8 cellular contexts compared by ENCODE assay signal in genomic region chr5:151080620-151081425, GRCh38. TPM values are rescaled to one million over a fixed set of nuclear protein-coding genes. Genes with fewer than 3 reads are reported as not detected.
A peak's percentile ranks its signal among the peaks of the same experiment; 100 is the strongest.
DNase-seq lines count a peak whose midpoint lies in the region; ATAC-seq, FAIRE-seq and TF ChIP-seq lines count a peak whose summit lies in the region.

Gene TNIP1 (minus strand): TSS chr5:151081034. CDS start chr5:151065095, 15,939 bp downstream.

- H2AFZ ChIP-seq in HepG2 (ENCODE audit: low read length): peak within 1 kb of the TSS; percentile 68

- H3K36me3 Mint-ChIP-seq in dendritic cell treated with granulocyte-macrophage colony-stimulating factor and Interleukin-4, amounts not matched to agents 40 ng/mL and 50 ng/mL, for 4 days (ENCODE audit: low read depth): peaks cover 47% of the 10 kb centered on the region

- no peaks in the 10 kb centered on the region for H3K9me3 Mint-ChIP-seq in dendritic cell treated with granulocyte-macrophage colony-stimulating factor and Interleukin-4, amounts not matched to agents 40 ng/mL and 50 ng/mL, for 4 days

- peak; percentile 38 to 68; a peak in 3 of 4 replicates for TF ChIP-seq POLR2A in HepG2 (IDR thresholded peaks at IDR 0.05; ENCODE audit: insufficient read depth in 1 of 2, low read depth in 2 of 2, low read length in 2 of 2)

- TF ChIP-seq EP300 in HepG2 (IDR thresholded peaks at IDR 0.05; ENCODE audit: low read depth in 2 of 2, low read length in 2 of 2): no peak
- TF ChIP-seq EP300 in HepG2 (CRISPR knock-in tag; IDR thresholded peaks at IDR 0.05; ENCODE audit: borderline replicate concordance): no peak

- H3K27me3 Mint-ChIP-seq in dendritic cell treated with granulocyte-macrophage colony-stimulating factor and Interleukin-4, amounts not matched to agents 40 ng/mL and 50 ng/mL, for 4 days: no peaks in the 10 kb centered on the region

- H3K4me2 ChIP-seq in BLaER1 treated with 17β-estradiol and CSF1 and Interleukin-3, amounts not matched to agents 10 nM and 100 nM: peak within 1 kb of the TSS; percentile 87 to 97 (median 95)
- H3K4me2 ChIP-seq in HepG2 (ENCODE audit: low read depth, low read length): peak within 1 kb of the TSS; percentile 96

- in situ Hi-C loops in HepG2 (cut with HindIII; ENCODE audit: extremely low pct_ligation_motif_present, low pct_unique_long_range_greater_than_20kb): no loop called here

- peak within 1 kb of the TSS; percentile 95 for H3K27ac Mint-ChIP-seq in dendritic cell treated with granulocyte-macrophage colony-stimulating factor and Interleukin-4, amounts not matched to agents 40 ng/mL and 50 ng/mL, for 4 days

- peaks cover 33 to 47% (median 42%) of the 10 kb centered on the region in 11 experiments; a peak in 21 of 22 replicates for H4K20me1 ChIP-seq in BLaER1 treated with 17β-estradiol and CSF1 and Interleukin-3, amounts not matched to agents 10 nM and 100 nM
- H4K20me1 ChIP-seq in HepG2 (ENCODE audit: insufficient read depth, low read length): peaks cover 19% of the 10 kb centered on the region

- peak within 1 kb of the TSS; percentile 95 to 99 (median 98) for H3K9ac ChIP-seq in BLaER1 treated with 17β-estradiol and CSF1 and Interleukin-3, amounts not matched to agents 10 nM and 100 nM
- peak within 1 kb of the TSS; percentile 96 for H3K9ac ChIP-seq in HepG2 (ENCODE audit: insufficient read depth, low read depth, low read length)

- peaks cover 52% of the 10 kb centered on the region for H3K79me2 ChIP-seq in HepG2 (ENCODE audit: insufficient read depth, low read length)

- H3K4me3 Mint-ChIP-seq in dendritic cell treated with granulocyte-macrophage colony-stimulating factor and Interleukin-4, amounts not matched to agents 40 ng/mL and 50 ng/mL, for 4 days: peak within 1 kb of the TSS; percentile 85

- TF ChIP-seq CTCF in HepG2 (CRISPR knock-in tag; IDR thresholded peaks at IDR 0.05): peak; percentile 18; the same call in 1 of the 2 replicates

- POLR2A ChIA-PET in HepG2 (lab: Yijun Ruan, JAX): interaction anchor here (0.7 to 3.2 kb wide), 10 partner anchors 9 to 690 kb away, joined by 3 to 10 read pairs (median 4); partner anchors contain the start of genes GM2A and GPX3

- peaks cover 18 to 39% (median 35%) of the 10 kb centered on the region in 11 experiments for H3K36me3 ChIP-seq in BLaER1 treated with 17β-estradiol and CSF1 and Interleukin-3, amounts not matched to agents 10 nM and 100 nM
- H3K36me3 ChIP-seq in HepG2 (replicated peaks in 1 of 2; ENCODE audit: control insufficient read depth in 1 of 2, insufficient read depth in 2 of 2, low read length in 2 of 2): peaks cover 0 to 12% of the 10 kb centered on the region in 2 experiments; a peak in 3 of 5 replicates

- intact Hi-C loops in dendritic cell treated with granulocyte-macrophage colony-stimulating factor and Interleukin-4, amounts not matched to agents 40 ng/mL and 50 ng/mL, for 4 days (cut with micrococcal nuclease): no loop called here
- intact Hi-C loops in HepG2 (cut with micrococcal nuclease; ENCODE audit: unreplicated experiment): loop anchor here (1.0 kb wide), 1 partner anchor 34 kb away; no protein-coding TSS in a partner anchor

- peaks cover 56 to 85% (median 74%) of the 10 kb centered on the region in 10 experiments for H3K4me1 ChIP-seq in BLaER1 treated with 17β-estradiol and CSF1 and Interleukin-3, amounts not matched to agents 10 nM and 100 nM
- peaks cover 76% of the 10 kb centered on the region for H3K4me1 ChIP-seq in HepG2 (ENCODE audit: insufficient read depth, low read length)

- no peak for FAIRE-seq in HepG2 (lab: Jason Lieb, UNC)

- peak within 1 kb of the TSS; percentile 95 to 99 (median 98) for H3K27ac ChIP-seq in BLaER1 treated with 17β-estradiol and CSF1 and Interleukin-3, amounts not matched to agents 10 nM and 100 nM
- peak within 1 kb of the TSS; percentile 94 for H3K27ac ChIP-seq in HepG2 (ENCODE audit: extremely low read length, insufficient read depth, low read length)

- peak within 1 kb of the TSS; percentile 79 to 94 (median 90) for H3K4me3 ChIP-seq in BLaER1 treated with 17β-estradiol and CSF1 and Interleukin-3, amounts not matched to agents 10 nM and 100 nM
- H3K4me3 ChIP-seq in HepG2 (replicated peaks in 1 of 3; ENCODE audit: insufficient read depth in 1 of 3, low read depth in 2 of 3, low read length in 3 of 3): peak within 1 kb of the TSS; percentile 89 to 96 (median 92)

- WGBS in HepG2 (ENCODE audit: low lambda C conversion rate): 2% methylated on average over 9 of the region's 84 CpGs

- peak; percentile 83 for ATAC-seq in HG03432 (IDR thresholded peaks at IDR 0.05; ENCODE audit: unreplicated experiment)
- ATAC-seq in HepG2: peak; percentile 94

- TF ChIP-seq RAD21 in HepG2 (CRISPR knock-in tag; IDR thresholded peaks at IDR 0.05): no peak; the same call in 1 of the 2 replicates

- H3K9me3 ChIP-seq in BLaER1 treated with 17β-estradiol and CSF1 and Interleukin-3, amounts not matched to agents 10 nM and 100 nM (replicated peaks in 1 of 11): no peaks in the 10 kb centered on the region
- H3K9me3 ChIP-seq in HepG2 (ENCODE audit: low read length): no peaks in the 10 kb centered on the region

- H3K4me1 Mint-ChIP-seq in dendritic cell treated with granulocyte-macrophage colony-stimulating factor and Interleukin-4, amounts not matched to agents 40 ng/mL and 50 ng/mL, for 4 days (ENCODE audit: low read depth): peaks cover 80% of the 10 kb centered on the region

- BruUV-seq in HepG2 (replicated peaks; lab: Mats Ljungman, UMichigan): no TSS peak

- CTCF ChIA-PET in HepG2 (lab: Yijun Ruan, JAX; ENCODE audit: low intra/inter-chr PET ratio, low total read pairs): no interaction called here

- DNase-seq in GM19238 (ENCODE audit: insufficient read length, low spot score) (peak; percentile 94), NCI-H526 treated with DMSO at 0.1 percent for 48 hours (lab: John Stamatoyannopoulos, UW) (peak; percentile 64), HepG2 (ENCODE audit: low spot score) (peak; percentile 81)
- peak; percentile 84 to 86 for DNase-seq in activated CD4-positive, alpha-beta T cell treated with anti-CD3 and anti-CD28 coated beads, Interleukin-2, amount 50 U/mL, for 24 hours (ENCODE audit: low read depth in 1 of 2, low spot score in 1 of 2)
- peak; percentile 96 for DNase-seq in stimulated activated CD4-positive, alpha-beta T cell treated with anti-CD3 and anti-CD28 coated beads, Interleukin-4, amount 100 ng/mL, for 1 hour

- no peaks in the 10 kb centered on the region for H3K27me3 ChIP-seq in BLaER1 treated with 17β-estradiol and CSF1 and Interleukin-3, amounts not matched to agents 10 nM and 100 nM
- H3K27me3 ChIP-seq in HepG2 (ENCODE audit: control insufficient read depth in 1 of 2, insufficient read depth in 2 of 2, low read length in 2 of 2): no peaks in the 10 kb centered on the region; a peak in 1 of 5 replicates

TF ChIP-seq in HepG2, 621 proteins besides CTCF, POLR2A, EP300 and RAD21 (continues in another document):
- TF ChIP-seq KLF12 (CRISPR knock-in tag; IDR thresholded peaks at IDR 0.05; ENCODE audit: borderline replicate concordance): peak; percentile 80; the same call in 1 of the 2 replicates
- TF ChIP-seq JUNB (CRISPR knock-in tag; IDR thresholded peaks at IDR 0.05; ENCODE audit: borderline replicate concordance): no peak
- TF ChIP-seq ZNF24 (IDR thresholded peaks at IDR 0.05): no peak
- peak; percentile 67; the same call in 1 of the 2 replicates for TF ChIP-seq ZNF205 (CRISPR knock-in tag; IDR thresholded peaks at IDR 0.05)
- 0 out of 2 replicates have a peak, but pooled peaks have one; percentile 42 for TF ChIP-seq TOE1 (CRISPR knock-in tag; IDR thresholded peaks at IDR 0.05)
- peak; percentile 92; the same call in 1 of the 2 replicates for TF ChIP-seq ZNF232 (CRISPR knock-in tag; IDR thresholded peaks at IDR 0.05; ENCODE audit: borderline replicate concordance)
- TF ChIP-seq GMEB1 (CRISPR knock-in tag; IDR thresholded peaks at IDR 0.05; ENCODE audit: borderline replicate concordance): peak; percentile 88

RNA-seq across cellular contexts. Expression of gene TNIP1, which starts in this region (rescaled TPM):
- total RNA-seq in HepG2 (2016; rRNA removed; fragmentation: Illumina TruSeq; extraction: Trizol): 26.2 and 29.8 TPM in 2 replicates
- total RNA-seq in HepG2 (2016; cell fraction: cytosol; rRNA removed; fragmentation: Illumina TruSeq; extraction: Trizol; ENCODE audit: low read depth): 11.3 and 13.0 TPM in 2 replicates
- 22.8 and 24.5 TPM in 2 replicates for total RNA-seq in HepG2 (2016; cell fraction: insoluble cytoplasmic fraction; rRNA removed; fragmentation: Illumina TruSeq; extraction: Trizol)
- 28.9 and 33.7 TPM in 2 replicates for total RNA-seq in HepG2 (2016; cell fraction: membrane; rRNA removed; fragmentation: Illumina TruSeq; extraction: Trizol)
- total RNA-seq in HepG2 (2016; cell fraction: nucleus; rRNA removed; fragmentation: Illumina TruSeq; extraction: Trizol): 16.2 and 22.2 TPM in 2 replicates
- 45.9 and 48.7 TPM in 2 replicates for polyA plus RNA-seq in HepG2 (2011; rRNA removed)
- 40.8 and 45.3 TPM in 2 replicates for polyA plus RNA-seq in HepG2 (2011; cell fraction: cytosol; rRNA removed)
- 57.3 and 59.8 TPM in 2 replicates for polyA plus RNA-seq in HepG2 (2011; cell fraction: nucleus; rRNA removed)
- polyA plus RNA-seq in HepG2 (2012): 52.5 and 57.8 TPM in 2 replicates
- polyA plus RNA-seq in HepG2 (2016; cell fraction: cytosol; fragmentation: Illumina TruSeq; extraction: Trizol; ENCODE audit: low read depth): 16.8 and 17.8 TPM in 2 replicates
- 26.4 and 35.7 TPM in 2 replicates for polyA plus RNA-seq in HepG2 (2016; cell fraction: insoluble cytoplasmic fraction; fragmentation: Illumina TruSeq; extraction: Trizol; ENCODE audit: low read depth)
- 31.5 and 33.1 TPM in 2 replicates for polyA plus RNA-seq in HepG2 (2016; cell fraction: membrane; fragmentation: Illumina TruSeq; extraction: Trizol; ENCODE audit: low read depth)
- polyA plus RNA-seq in HepG2 (2016; cell fraction: nucleus; fragmentation: Illumina TruSeq; extraction: Trizol; ENCODE audit: insufficient read depth, low read depth): 29.8 and 34.0 TPM in 2 replicates
- 45.2 and 73.0 TPM in 2 replicates for polyA minus RNA-seq in HepG2 (2011; rRNA and poly(A)+ RNA removed; ENCODE audit: low replicate concordance)
- 45.8 and 51.1 TPM in 2 replicates for polyA minus RNA-seq in HepG2 (2011; cell fraction: cytosol; rRNA and poly(A)+ RNA removed)
- 50.0 and 60.3 TPM in 2 replicates for polyA minus RNA-seq in HepG2 (2011; cell fraction: nucleus; rRNA and poly(A)+ RNA removed)

Comparison
In these comparisons a context has a peak if more than half of its experiments do, and no peak if none do; other contexts are left out.
1. Peak in every context shown above with its lines: DNase-seq, ATAC-seq, H3K4me3 ChIP-seq and H3K27ac ChIP-seq.